Comparison of ENCODE assay signal across 22 cellular contexts in genomic region chr2:207614824-207615223, GRCh38. TPM values are rescaled to one million over a fixed set of nuclear protein-coding genes. Genes with fewer than 3 reads are reported as not detected.
DNase-seq lines count a peak whose midpoint lies in the region; ATAC-seq, FAIRE-seq and TF ChIP-seq lines count a peak whose summit lies in the region.
"Had no signal": no experiment of that assay in that cellular context is flagged by ENCODE, and none has a peak within 500 bp of the region (broad histone marks: within the 10 kb centered on the region; RNA-seq: fewer than 3 reads in every experiment).

No MANE protein-coding gene starts in this region.

- no peaks in the 10 kb centered on the region for H3K27me3 Mint-ChIP-seq in activated T-cell treated with anti-CD3 and anti-CD28 coated beads, Interleukin-2, amount 50 U/mL, for 24 hours
- H3K27me3 Mint-ChIP-seq in astrocyte (ENCODE audit: low read depth, unreplicated experiment), result no peaks in the 10 kb centered on the region
- H3K27me3 Mint-ChIP-seq in activated naive CD4-positive, alpha-beta T cell treated with anti-CD3 and anti-CD28 coated beads, Interleukin-2, amount 10 ng/mL, durations not matched to agents 7 days and 5 days, result no peaks in the 10 kb centered on the region
- H3K27me3 Mint-ChIP-seq: CD8-positive, alpha-beta memory T cell had no signal

- TF ChIP-seq CTCF in HEK293 (tag by site-specific recombination; IDR thresholded peaks at IDR 0.05), result no peak
- no peak for TF ChIP-seq CTCF in astrocyte (IDR thresholded peaks at IDR 0.05; ENCODE audit: insufficient read depth, low read depth, low read length)

- ATAC-seq in GM19467 (IDR thresholded peaks at IDR 0.05; ENCODE audit: unreplicated experiment), result no peak
- ATAC-seq: GM12878, GM23338 had no signal

- H3K9me3 ChIP-seq in HEK293 (ENCODE audit: control insufficient read depth, insufficient read depth, low read depth, low read length), result no peaks in the 10 kb centered on the region
- no peaks in the 10 kb centered on the region for H3K9me3 ChIP-seq in astrocyte (ENCODE audit: insufficient read depth, low read depth, low read length)
- H3K9me3 ChIP-seq: BLaER1 had no signal

- no peak overlapping the region for H3K4me3 Mint-ChIP-seq in activated T-cell treated with anti-CD3 and anti-CD28 coated beads, Interleukin-2, amount 50 U/mL, for 24 hours
- no peak overlapping the region for H3K4me3 Mint-ChIP-seq in astrocyte (ENCODE audit: unreplicated experiment)
- H3K4me3 Mint-ChIP-seq in activated naive CD4-positive, alpha-beta T cell treated with anti-CD3 and anti-CD28 coated beads, Interleukin-2, amount 10 ng/mL, durations not matched to agents 7 days and 5 days, result no peak overlapping the region
- H3K4me3 Mint-ChIP-seq: CD14-positive monocyte; CD8-positive, alpha-beta memory T cell; GM23338 had no signal

- H3K4me1 Mint-ChIP-seq in activated T-cell treated with anti-CD3 and anti-CD28 coated beads, Interleukin-2, amount 50 U/mL, for 24 hours (ENCODE audit: low read depth), result peaks cover 15% of the 10 kb centered on the region
- peaks cover 16% of the 10 kb centered on the region for H3K4me1 Mint-ChIP-seq in astrocyte (ENCODE audit: low read depth, unreplicated experiment)
- peaks cover 13% of the 10 kb centered on the region for H3K4me1 Mint-ChIP-seq in activated naive CD4-positive, alpha-beta T cell treated with anti-CD3 and anti-CD28 coated beads, Interleukin-2, amount 10 ng/mL, durations not matched to agents 7 days and 5 days

- H4K20me1 ChIP-seq in astrocyte (ENCODE audit: insufficient read depth, low read length), result no peaks in the 10 kb centered on the region
- H4K20me1 ChIP-seq: BLaER1 had no signal

- H3K36me3 Mint-ChIP-seq in activated T-cell treated with anti-CD3 and anti-CD28 coated beads, Interleukin-2, amount 50 U/mL, for 24 hours (ENCODE audit: low read depth), result peaks cover 67% of the 10 kb centered on the region
- peaks cover 7% of the 10 kb centered on the region for H3K36me3 Mint-ChIP-seq in astrocyte (ENCODE audit: low read depth, unreplicated experiment)
- peaks cover 28% of the 10 kb centered on the region for H3K36me3 Mint-ChIP-seq in activated naive CD4-positive, alpha-beta T cell treated with anti-CD3 and anti-CD28 coated beads, Interleukin-2, amount 10 ng/mL, durations not matched to agents 7 days and 5 days

- POLR2A ChIA-PET in HEK293 (lab: Yijun Ruan, JAX), result no interaction called here

- no peaks in the 10 kb centered on the region for H3K9me3 Mint-ChIP-seq in activated T-cell treated with anti-CD3 and anti-CD28 coated beads, Interleukin-2, amount 50 U/mL, for 24 hours
- no peaks in the 10 kb centered on the region for H3K9me3 Mint-ChIP-seq in astrocyte (ENCODE audit: unreplicated experiment)
- H3K9me3 Mint-ChIP-seq in activated naive CD4-positive, alpha-beta T cell treated with anti-CD3 and anti-CD28 coated beads, Interleukin-2, amount 10 ng/mL, durations not matched to agents 7 days and 5 days, result no peaks in the 10 kb centered on the region
- H3K9me3 Mint-ChIP-seq: CD14-positive monocyte; CD8-positive, alpha-beta memory T cell; GM23338 had no signal

- H3K27ac ChIP-seq in HEK293 (ENCODE audit: extremely low read depth, low read depth, low read length) (no peak overlapping the region), astrocyte (ENCODE audit: low read depth, low read length) (no peak overlapping the region)
- H3K27ac ChIP-seq: 22Rv1, BLaER1, KMS-11 had no signal

- H3K4me1 ChIP-seq in HEK293 (ENCODE audit: control insufficient read depth, insufficient read depth, low read length) (no peaks in the 10 kb centered on the region), astrocyte (ENCODE audit: insufficient read depth, low read length) (peaks cover 21% of the 10 kb centered on the region)

- CTCF ChIA-PET in HEK293 (lab: Yijun Ruan, JAX), result interaction anchor here (0.6 to 0.7 kb wide), 4 partner anchors 11 to 633 kb away, joined by 3 read pairs; partner anchors contain the start of gene CREB1
- CTCF ChIA-PET in activated naive CD4-positive, alpha-beta T cell treated with anti-CD3 and anti-CD28 coated beads, Interleukin-2, amount 10 ng/mL, durations not matched to agents 7 days and 5 days (lab: Charles Lee), result no interaction called here

- no peak for DNase-seq in activated T-cell treated with anti-CD3 and anti-CD28 coated beads, Interleukin-2, amount 50 U/mL, for 24 hours
- DNase-seq in activated T-cell treated with anti-CD3 and anti-CD28 coated beads, Interleukin-2, amount 50 U/mL, for 48 hours, result no peak
- DNase-seq in astrocyte (ENCODE audit: low read depth) (no peak), NCI-H146 (lab: John Stamatoyannopoulos, UW) (no peak)
- no peak for DNase-seq in activated naive CD4-positive, alpha-beta T cell treated with anti-CD3 and anti-CD28 coated beads, Interleukin-2, amount 10 ng/mL, durations not matched to agents 7 days and 5 days
- DNase-seq: CD8-positive, alpha-beta memory T cell; COR-L47; DMS 273 treated with DMSO at 0.1 percent for 48 hours; DMS53; DND-41; EL; HCEC 1CT had no signal

- H2AFZ ChIP-seq in astrocyte (ENCODE audit: low read depth, low read length), result no peak overlapping the region
- H2AFZ ChIP-seq: GM23338 had no signal

- H3K4me3 ChIP-seq in HEK293 (ENCODE audit: low read depth, low read length) (no peak overlapping the region), astrocyte (ENCODE audit: insufficient read depth, low read depth, low read length) (no peak overlapping the region)
- H3K4me3 ChIP-seq: BLaER1, GM12878, GM23338 had no signal

- H3K36me3 ChIP-seq in HEK293 (ENCODE audit: control insufficient read depth in 2 of 2, insufficient read depth in 1 of 2, low read length in 2 of 2) (peaks cover 0 to 46% of the 10 kb centered on the region in 2 experiments), astrocyte (ENCODE audit: insufficient read depth, low read length) (peaks cover 2% of the 10 kb centered on the region)

- no peak overlapping the region for H3K4me2 ChIP-seq in astrocyte (ENCODE audit: low read length)
- H3K4me2 ChIP-seq: BLaER1, GM23338, KMS-11 had no signal

- peak overlapping the region; percentile 44 for H3K27ac Mint-ChIP-seq in activated T-cell treated with anti-CD3 and anti-CD28 coated beads, Interleukin-2, amount 50 U/mL, for 24 hours
- H3K27ac Mint-ChIP-seq in astrocyte (ENCODE audit: unreplicated experiment), result peak overlapping the region; percentile 18
- H3K27ac Mint-ChIP-seq in activated naive CD4-positive, alpha-beta T cell treated with anti-CD3 and anti-CD28 coated beads, Interleukin-2, amount 10 ng/mL, durations not matched to agents 7 days and 5 days, result no peak overlapping the region
- H3K27ac Mint-ChIP-seq: GM23338 had no signal

- H3K27me3 ChIP-seq in astrocyte (ENCODE audit: insufficient read depth, low read length), result no peaks in the 10 kb centered on the region
- H3K27me3 ChIP-seq: BLaER1 had no signal

- no peak overlapping the region for H3K9ac ChIP-seq in astrocyte (ENCODE audit: low read length)
- H3K9ac ChIP-seq: BLaER1, KMS-11 had no signal

- no peak for FAIRE-seq in astrocyte (lab: Jason Lieb, UNC)
- FAIRE-seq: GM12878, H54, HTR-8/SVneo had no signal

- H3K79me2 ChIP-seq in astrocyte (ENCODE audit: insufficient read depth, low read length), result no peaks in the 10 kb centered on the region

TF ChIP-seq in HEK293, 187 proteins besides CTCF, POLR2A, EP300 and RAD21:
- no peak for TF ChIP-seq ZBTB49 (tag by site-specific recombination; IDR thresholded peaks at IDR 0.05; ENCODE audit: low read depth)
- peak; percentile 35 for TF ChIP-seq FEZF1 (tag by site-specific recombination; IDR thresholded peaks at IDR 0.05)
- TF ChIP-seq ZNF416 (tag by site-specific recombination; IDR thresholded peaks at IDR 0.05), result no peak
- TF ChIP-seq ZNF184 (tag by site-specific recombination; IDR thresholded peaks at IDR 0.05), result no peak
- TF ChIP-seq ATF2 (tag by site-specific recombination; IDR thresholded peaks at IDR 0.05; ENCODE audit: low read depth), result no peak
- no peak for TF ChIP-seq ZNF585B (tag by site-specific recombination; IDR thresholded peaks at IDR 0.05)

RNA-seq across cellular contexts. Expression of gene METTL21A, which starts 10.4 kb away (rescaled TPM):
- 16.1 and 16.8 TPM in 2 replicates for total RNA-seq in astrocyte
